Comparison of ENCODE assay signal across 8 cellular contexts in the genomic region with DNA sequence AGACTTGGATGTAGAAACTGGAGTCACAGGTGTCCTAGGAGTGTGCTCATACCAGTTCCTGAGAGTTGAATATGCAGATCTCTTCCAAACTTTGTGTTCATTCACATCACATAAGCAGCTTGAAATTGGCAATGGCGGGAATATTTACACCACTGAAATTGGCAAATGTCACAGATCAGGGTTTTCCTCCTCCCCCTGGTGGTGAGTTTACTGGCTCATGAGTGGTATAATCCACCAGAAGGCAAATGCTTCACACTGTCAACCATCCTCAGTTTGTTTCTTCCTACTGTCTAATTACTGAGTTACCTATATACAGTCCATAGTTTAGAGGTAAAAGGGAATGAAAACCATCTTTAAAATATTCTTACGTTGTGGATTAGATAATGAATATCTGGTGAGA.
DNase-seq lines count a peak whose midpoint lies in the region; ATAC-seq, FAIRE-seq and TF ChIP-seq lines count a peak whose summit lies in the region.

No MANE protein-coding gene starts in this region.

- FAIRE-seq in D721Med (lab: Jason Lieb, UNC), result no peak

- TF ChIP-seq POLR2A in erythroblast (IDR thresholded peaks at IDR 0.05; ENCODE audit: low read length), result no peak

- ATAC-seq in GM19467 (IDR thresholded peaks at IDR 0.05; ENCODE audit: unreplicated experiment), result no peak

- intact Hi-C loops in posterior vena cava (cut with DNase I), result no loop called here

- TF ChIP-seq CTCF in D721Med (IDR thresholded peaks at IDR 0.05; ENCODE audit: insufficient read depth, missing control alignments) (peak; percentile 2), GM20000 (IDR thresholded peaks at IDR 0.05; ENCODE audit: extremely low read depth, missing control alignments) (peak; percentile 33)

- DNase-seq in D721Med (ENCODE audit: insufficient read length, low spot score), result no peak
- DNase-seq in GM20000 (ENCODE audit: low spot score), result peak; percentile 14
- peak; percentile 15 for DNase-seq in NCI-H69 (lab: John Stamatoyannopoulos, UW)
- peak; percentile 14 to 37 for DNase-seq in erythroblast (lab: John Stamatoyannopoulos, UW)
- DNase-seq in NCI-H2107 treated with DMSO at 0.1 percent for 48 hours (lab: John Stamatoyannopoulos, UW; ENCODE audit: unreplicated experiment), result no peak
- DNase-seq in NCI-H1930 (lab: John Stamatoyannopoulos, UW), result no peak
- no peak for DNase-seq in posterior vena cava (ENCODE audit: low spot score)

Comparison
In these comparisons a context has a peak if more than half of its experiments do, and no peak if none do; other contexts are left out.
1. DNase-seq: peak in GM20000 (single experiment), NCI-H69 (single experiment) and erythroblast (2 of 2); none in D721Med (single experiment), NCI-H2107 treated with DMSO at 0.1 percent for 48 hours (single experiment), NCI-H1930 (0 of 2) and posterior vena cava (single experiment).